Comparison of ENCODE assay signal across 1 cellular context in the genomic region with DNA sequence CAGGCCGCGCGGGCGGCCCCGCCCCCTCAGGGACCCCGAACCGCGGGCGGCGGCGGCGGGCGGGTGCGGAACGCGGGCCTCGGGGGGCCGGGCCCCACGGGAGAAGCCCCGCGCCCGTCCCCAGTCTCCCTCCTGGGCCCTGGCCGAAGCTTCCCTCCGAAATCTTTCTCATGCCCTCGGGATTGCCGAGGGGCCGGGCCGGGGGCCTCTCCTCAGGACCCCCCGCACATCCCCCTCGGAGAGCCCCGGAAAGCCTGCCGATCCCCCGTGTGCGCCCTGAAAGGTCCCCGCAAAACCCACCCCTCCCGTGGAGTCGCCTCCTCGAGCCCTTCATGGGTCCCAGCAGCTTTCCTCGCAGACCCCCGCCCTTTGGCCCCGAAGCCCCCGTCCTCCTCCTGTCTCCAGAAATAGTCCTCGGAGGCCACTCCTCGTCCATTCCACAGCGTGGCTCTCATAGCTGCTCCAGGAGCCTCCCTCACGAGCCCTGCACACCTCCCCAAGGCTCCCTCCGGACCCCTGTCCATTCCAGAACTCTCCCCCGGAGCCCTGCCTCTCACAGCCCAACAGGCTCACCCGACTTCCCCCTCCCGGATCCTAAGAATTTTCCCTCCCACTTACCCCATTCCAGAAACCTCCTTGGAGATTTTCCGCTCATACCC.
TF ChIP-seq lines count a peak whose summit lies in the region.

No MANE protein-coding gene starts in this region.

TF ChIP-seq in liver, 16 proteins besides CTCF, POLR2A, EP300 and RAD21:
- TF ChIP-seq EGR1 (IDR thresholded peaks at IDR 0.05; ENCODE audit: low read depth in 2 of 2), result no peak
- no peak for TF ChIP-seq YY1 (IDR thresholded peaks at IDR 0.05)
- no peak for TF ChIP-seq REST (IDR thresholded peaks at IDR 0.05)
- TF ChIP-seq RXRA (IDR thresholded peaks at IDR 0.05), result no peak
- no peak for TF ChIP-seq FOXA1 (IDR thresholded peaks at IDR 0.05)
- no peak for TF ChIP-seq HNF4G (IDR thresholded peaks at IDR 0.05)
- TF ChIP-seq SP1 (IDR thresholded peaks at IDR 0.05), result no peak
- no peak for TF ChIP-seq ZBTB33 (IDR thresholded peaks at IDR 0.05)
- no peak for TF ChIP-seq JUND (IDR thresholded peaks at IDR 0.05)
- no peak for TF ChIP-seq TAF1 (conservative IDR thresholded peaks at IDR 0.05)
- TF ChIP-seq, protein P1, sequence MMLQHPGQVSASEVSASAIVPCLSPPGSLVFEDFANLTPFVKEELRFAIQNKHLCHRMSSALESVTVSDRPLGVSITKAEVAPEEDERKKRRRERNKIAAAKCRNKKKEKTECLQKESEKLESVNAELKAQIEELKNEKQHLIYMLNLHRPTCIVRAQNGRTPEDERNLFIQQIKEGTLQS (IDR thresholded peaks at IDR 0.05), result no peak
- no peak for TF ChIP-seq GABPA (IDR thresholded peaks at IDR 0.05 in 1 of 2, conservative IDR thresholded peaks at IDR 0.05 in 1 of 2)
- TF ChIP-seq FOXA2 (IDR thresholded peaks at IDR 0.05), result no peak
- no peak for TF ChIP-seq NR2F2 (IDR thresholded peaks at IDR 0.05)
- TF ChIP-seq, protein P2, sequence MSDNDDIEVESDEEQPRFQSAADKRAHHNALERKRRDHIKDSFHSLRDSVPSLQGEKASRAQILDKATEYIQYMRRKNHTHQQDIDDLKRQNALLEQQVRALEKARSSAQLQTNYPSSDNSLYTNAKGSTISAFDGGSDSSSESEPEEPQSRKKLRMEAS (IDR thresholded peaks at IDR 0.05), result no peak
- no peak for TF ChIP-seq HNF4A (conservative IDR thresholded peaks at IDR 0.05)
